8 cellular contexts compared by ENCODE assay signal in the genomic region with DNA sequence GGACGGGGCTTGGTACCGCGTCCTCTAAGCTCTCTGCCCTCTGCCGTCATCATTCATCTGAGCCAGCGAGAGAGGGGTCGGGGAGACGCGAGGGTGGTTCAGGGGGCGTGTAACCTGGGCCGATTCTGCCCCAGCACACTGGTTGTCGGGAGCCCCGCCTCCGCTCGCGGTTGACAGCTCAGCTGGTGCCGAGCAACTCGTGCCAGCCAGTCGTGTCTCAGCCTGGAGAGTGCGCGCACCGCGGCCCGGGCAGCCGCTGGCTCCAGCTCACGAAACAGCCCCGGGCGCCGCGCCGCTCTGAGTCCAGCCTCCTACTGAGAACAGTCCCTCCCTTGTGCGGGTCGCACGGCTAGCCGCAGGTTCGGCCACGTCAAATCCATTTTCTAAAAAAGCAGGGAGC. TPM values are rescaled to one million over a fixed set of nuclear protein-coding genes. Genes with fewer than 3 reads are reported as not detected.
DNase-seq lines count a peak whose midpoint lies in the region; ATAC-seq and TF ChIP-seq lines count a peak whose summit lies in the region.
"Not testable (repeated sequence)": the region's sequence is repeated elsewhere in the genome, so short reads cannot be mapped to it uniquely, and the experiment has no call there.

TSS of gene PDE4DIP (plus strand) at position 209 of the 400 bp plus-strand sequence. CDS start 347 bp downstream, outside the sequence.

- not testable (repeated sequence) for H3K27me3 ChIP-seq in Peyer's patch, stomach

- ATAC-seq in activated CD8-positive, alpha-beta T cell treated with anti-CD3 and anti-CD28 coated beads, Interleukin-2, amount 10 ng/mL, durations not matched to agents 7 days and 5 days: peak; percentile 92

- TF ChIP-seq EP300 in stomach (IDR thresholded peaks at IDR 0.05): not testable (repeated sequence)

- H3K27ac Mint-ChIP-seq in Calu3 (ENCODE audit: unreplicated experiment); activated CD8-positive, alpha-beta T cell treated with anti-CD3 and anti-CD28 coated beads, Interleukin-2, amount 10 ng/mL, durations not matched to agents 7 days and 5 days; activated naive CD8-positive, alpha-beta T cell treated with anti-CD3 and anti-CD28 coated beads for 36 hours; mesothelial cell of epicardium: not testable (repeated sequence)

- H3K36me3 ChIP-seq in Peyer's patch, stomach: not testable (repeated sequence)

- TF ChIP-seq CTCF in Calu3 (IDR thresholded peaks at IDR 0.05; ENCODE audit: unreplicated experiment); Peyer's patch (IDR thresholded peaks at IDR 0.05); fibroblast of the aortic adventitia (IDR thresholded peaks at IDR 0.05; ENCODE audit: insufficient read depth, low read length); mesothelial cell of epicardium (IDR thresholded peaks at IDR 0.05; ENCODE audit: unreplicated experiment); stomach (IDR thresholded peaks at IDR 0.05): not testable (repeated sequence)

- H3K4me3 ChIP-seq in Peyer's patch, stomach: not testable (repeated sequence)
- peak within 1 kb of the TSS; percentile 46 for H3K4me3 ChIP-seq in fibroblast of the aortic adventitia (ENCODE audit: low read depth, low read length)

- not testable (repeated sequence) for H3K4me1 ChIP-seq in Peyer's patch, stomach

- CTCF ChIA-PET in Calu3 (lab: Charles Lee); activated CD8-positive, alpha-beta T cell treated with anti-CD3 and anti-CD28 coated beads, Interleukin-2, amount 10 ng/mL, durations not matched to agents 7 days and 5 days (lab: Charles Lee): not testable (repeated sequence)

- TF ChIP-seq POLR2A in Peyer's patch (IDR thresholded peaks at IDR 0.05); stomach (IDR thresholded peaks at IDR 0.05): not testable (repeated sequence)

- H3K4me3 Mint-ChIP-seq in Calu3 (ENCODE audit: low read depth, unreplicated experiment); activated CD8-positive, alpha-beta T cell treated with anti-CD3 and anti-CD28 coated beads, Interleukin-2, amount 10 ng/mL, durations not matched to agents 7 days and 5 days: not testable (repeated sequence)
- H3K4me3 Mint-ChIP-seq in activated naive CD8-positive, alpha-beta T cell treated with anti-CD3 and anti-CD28 coated beads for 36 hours: peak within 1 kb of the TSS; percentile 70
- H3K4me3 Mint-ChIP-seq in mesothelial cell of epicardium: peak within 1 kb of the TSS; percentile 44

- H3K9me3 Mint-ChIP-seq in Calu3 (ENCODE audit: low read depth, unreplicated experiment); activated CD8-positive, alpha-beta T cell treated with anti-CD3 and anti-CD28 coated beads, Interleukin-2, amount 10 ng/mL, durations not matched to agents 7 days and 5 days (ENCODE audit: insufficient read depth); activated naive CD8-positive, alpha-beta T cell treated with anti-CD3 and anti-CD28 coated beads for 36 hours; mesothelial cell of epicardium: not testable (repeated sequence)

- WGBS in stomach, 5 donors: 0 to 1% (median 0%) methylated on average over 5 to 13 of the region's 36 CpGs; no CpG with 5 or more reads in 2 of the 5 donors

- POLR2A ChIA-PET in activated CD8-positive, alpha-beta T cell treated with anti-CD3 and anti-CD28 coated beads, Interleukin-2, amount 10 ng/mL, durations not matched to agents 7 days and 5 days (lab: Charles Lee): not testable (repeated sequence)

- H3K27me3 Mint-ChIP-seq in Calu3 (ENCODE audit: unreplicated experiment); activated CD8-positive, alpha-beta T cell treated with anti-CD3 and anti-CD28 coated beads, Interleukin-2, amount 10 ng/mL, durations not matched to agents 7 days and 5 days (ENCODE audit: low read depth); activated naive CD8-positive, alpha-beta T cell treated with anti-CD3 and anti-CD28 coated beads for 36 hours; mesothelial cell of epicardium (ENCODE audit: low read depth): not testable (repeated sequence)

- H3K4me1 Mint-ChIP-seq in Calu3 (ENCODE audit: low read depth, unreplicated experiment); activated CD8-positive, alpha-beta T cell treated with anti-CD3 and anti-CD28 coated beads, Interleukin-2, amount 10 ng/mL, durations not matched to agents 7 days and 5 days (ENCODE audit: low read depth); activated naive CD8-positive, alpha-beta T cell treated with anti-CD3 and anti-CD28 coated beads for 36 hours; mesothelial cell of epicardium: not testable (repeated sequence)

- H3K9me3 ChIP-seq in Peyer's patch, stomach: not testable (repeated sequence)

- H3K27ac ChIP-seq in Peyer's patch, stomach: not testable (repeated sequence)

- not testable (repeated sequence) for DNase-seq in Calu3; fibroblast of the aortic adventitia (ENCODE audit: low read depth); mesothelial cell of epicardium (ENCODE audit: low spot score in 2 of 2, unreplicated experiment in 2 of 2); stomach
- peak in 1 of 3 donors; percentile 28 for DNase-seq in Peyer's patch
- peak; percentile 19 for DNase-seq in activated CD8-positive, alpha-beta T cell treated with anti-CD3 and anti-CD28 coated beads, Interleukin-2, amount 10 ng/mL, durations not matched to agents 7 days and 5 days
- peak; percentile 52 for DNase-seq in activated naive CD8-positive, alpha-beta T cell treated with anti-CD3 and anti-CD28 coated beads for 36 hours
- DNase-seq in stimulated activated CD4-positive, alpha-beta T cell treated with anti-CD3 and anti-CD28 coated beads, Interleukin-12 subunit alpha, Interleukin-12 subunit beta, amount 100 ng/mL, for 4 hours: peak; percentile 10

- BruUV-seq in Calu3 (replicated peaks; lab: Mats Ljungman, UMichigan): not testable (repeated sequence)

- intact Hi-C loops in Calu3 (cut with micrococcal nuclease; ENCODE audit: unreplicated experiment); stomach (cut with DNase I; ENCODE audit: low total_unique reads): not testable (repeated sequence)

- H3K36me3 Mint-ChIP-seq in Calu3 (ENCODE audit: insufficient read depth, unreplicated experiment); activated CD8-positive, alpha-beta T cell treated with anti-CD3 and anti-CD28 coated beads, Interleukin-2, amount 10 ng/mL, durations not matched to agents 7 days and 5 days (ENCODE audit: low read depth); activated naive CD8-positive, alpha-beta T cell treated with anti-CD3 and anti-CD28 coated beads for 36 hours; mesothelial cell of epicardium: not testable (repeated sequence)

RNA-seq across cellular contexts. Expression of gene PDE4DIP, which starts in this region (rescaled TPM):
- total RNA-seq in Calu3 (2022) (16.4 and 19.9 TPM in 2 replicates), Peyer's patch (100 to 1,000 TPM in 3 of 4 donors, 10 to 100 TPM in 1; 91.1 to 132 (median 105) TPM), fibroblast of the aortic adventitia (ENCODE audit: low replicate concordance) (149 and 228 TPM in 2 replicates), mesothelial cell of epicardium (46.4 to 49.0 TPM (median 46.6 TPM) in 3 replicates), stomach (100 to 1,000 TPM in 3 of 5 donors, 10 to 100 TPM in 2; 43.0 to 210 (median 101) TPM)
- 10 to 100 TPM; 21.5 to 22.3 TPM for total RNA-seq in activated CD8-positive, alpha-beta T cell treated with anti-CD3 and anti-CD28 coated beads, Interleukin-2, amount 10 ng/mL, durations not matched to agents 7 days and 5 days
- total RNA-seq in activated naive CD8-positive, alpha-beta T cell treated with anti-CD3 and anti-CD28 coated beads for 36 hours: 10 to 100 TPM; 18.6 to 19.8 TPM
- polyA plus RNA-seq in stomach: 10 to 100 TPM; 16.5 to 23.7 (median 17.6) TPM
